ENCODE assay signal across 27 cellular contexts in genomic region chr4:52956691-52957090, GRCh38.
DNase-seq lines count a peak whose midpoint lies in the region; FAIRE-seq and TF ChIP-seq lines count a peak whose summit lies in the region.
"Had no signal": no experiment of that assay in that cellular context is flagged by ENCODE, and none has a peak within 500 bp of the region (broad histone marks: within the 10 kb centered on the region; RNA-seq: fewer than 3 reads in every experiment).

No MANE protein-coding gene starts in this region.

- no peaks in the 10 kb centered on the region for H3K36me3 Mint-ChIP-seq in nephron (ENCODE audit: low read depth)
- H3K36me3 Mint-ChIP-seq in CD8-positive, alpha-beta memory T cell: peaks cover 0 to 7% (median 5%) of the 10 kb centered on the region in 3 donors
- H3K36me3 Mint-ChIP-seq: activated CD4-positive, alpha-beta memory T cell treated with anti-CD3 and anti-CD28 coated beads for 36 hours had no signal

- no peaks in the 10 kb centered on the region for H3K27me3 ChIP-seq in PC-9 (ENCODE audit: insufficient read depth, low read depth)
- no peaks in the 10 kb centered on the region for H3K27me3 ChIP-seq in CD8-positive, alpha-beta memory T cell (ENCODE audit: insufficient read depth, low read length, poor library complexity, severe bottlenecking)
- H3K27me3 ChIP-seq: breast epithelium, esophagus muscularis mucosa, gastroesophageal sphincter, SJSA1, transverse colon had no signal

- no peak for TF ChIP-seq POLR2A in GM12892 (IDR thresholded peaks at IDR 0.05; ENCODE audit: low read depth, low read length)

- H3K9me2 ChIP-seq in PC-9 (ENCODE audit: insufficient read depth): no peaks in the 10 kb centered on the region

- DNase-seq in AG08395 (ENCODE audit: low spot score) (peak; percentile 36), GM03348 (ENCODE audit: low spot score) (peak; percentile 28), choroid plexus epithelial cell (ENCODE audit: low read depth) (peak; percentile 10), GM12892 (ENCODE audit: insufficient read length) (no peak), PC-9 (no peak), COLO829 (ENCODE audit: low spot score) (no peak)
- DNase-seq in CD8-positive, alpha-beta memory T cell: no peak
- DNase-seq: activated CD4-positive, alpha-beta memory T cell treated with anti-CD3 and anti-CD28 coated beads for 36 hours; activated CD8-positive, alpha-beta memory T cell treated with anti-CD3 and anti-CD28 coated beads, Interleukin-2, amount 50 U/mL, for 4 hours; activated naive CD4-positive, alpha-beta T cell treated with anti-CD3 and anti-CD28 coated beads, Interleukin-2, amount 10 ng/mL, durations not matched to agents 7 days and 5 days; Caco-2; effector memory CD4-positive, alpha-beta T cell; naive thymus-derived CD4-positive, alpha-beta T cell; NCI-H1048; stimulated activated CD4-positive, alpha-beta T cell treated with anti-CD3 and anti-CD28 coated beads, Interleukin-1b, Interleukin-23, amount 100 ng/mL, for 48 hours; stimulated activated CD8-positive, alpha-beta memory T cell treated with anti-CD3 and anti-CD28 coated beads, Interleukin-4, amount 100 ng/mL, for 48 hours had no signal

- no peak overlapping the region for H3K27ac ChIP-seq in PC-9
- no peak overlapping the region for H3K27ac ChIP-seq in CD8-positive, alpha-beta memory T cell (ENCODE audit: low read depth, low read length)
- H3K27ac ChIP-seq: A549, SJSA1 had no signal

- H3K4me3 Mint-ChIP-seq in nephron: no peak overlapping the region
- H3K4me3 Mint-ChIP-seq in CD8-positive, alpha-beta memory T cell: no peak overlapping the region
- H3K4me3 Mint-ChIP-seq: activated CD4-positive, alpha-beta memory T cell treated with anti-CD3 and anti-CD28 coated beads for 36 hours; activated naive CD4-positive, alpha-beta T cell treated with anti-CD3 and anti-CD28 coated beads, Interleukin-2, amount 10 ng/mL, durations not matched to agents 7 days and 5 days; activated T-helper 1 cell treated with anti-CD3 and anti-CD28 coated beads, Interleukin-12 subunit alpha, Interleukin-12 subunit beta, Interleukin-2, Interleukin-4 antibody, amounts not matched to agents 30 ng/mL and 10 ng/mL and 1 ng/mL, durations not matched to agents 14 hours and 24 hours and 36 hours; naive thymus-derived CD4-positive, alpha-beta T cell had no signal

- CTCF ChIA-PET in PC-9 (lab: Charles Lee): no interaction called here
- CTCF ChIA-PET in CD8-positive, alpha-beta memory T cell (lab: Charles Lee): no interaction called here

- H3K36me3 ChIP-seq in PC-9 (ENCODE audit: low read depth): no peaks in the 10 kb centered on the region
- no peaks in the 10 kb centered on the region for H3K36me3 ChIP-seq in CD8-positive, alpha-beta memory T cell (ENCODE audit: insufficient read depth, low read length)
- H3K36me3 ChIP-seq: breast epithelium, esophagus muscularis mucosa, gastroesophageal sphincter, SJSA1, transverse colon had no signal

- H3K27ac Mint-ChIP-seq in nephron: peak overlapping the region; percentile 96 to 98 (median 97)
- peak overlapping the region in 1 of 8 donors; percentile 59 for H3K27ac Mint-ChIP-seq in CD8-positive, alpha-beta memory T cell
- H3K27ac Mint-ChIP-seq: activated CD4-positive, alpha-beta memory T cell treated with anti-CD3 and anti-CD28 coated beads for 36 hours; activated naive CD4-positive, alpha-beta T cell treated with anti-CD3 and anti-CD28 coated beads, Interleukin-2, amount 10 ng/mL, durations not matched to agents 7 days and 5 days; activated T-helper 1 cell treated with anti-CD3 and anti-CD28 coated beads, Interleukin-12 subunit alpha, Interleukin-12 subunit beta, Interleukin-2, Interleukin-4 antibody, amounts not matched to agents 30 ng/mL and 10 ng/mL and 1 ng/mL, durations not matched to agents 14 hours and 24 hours and 36 hours; naive thymus-derived CD4-positive, alpha-beta T cell had no signal

- no peaks in the 10 kb centered on the region for H4K20me1 ChIP-seq in PC-9 (ENCODE audit: insufficient read depth)

- FAIRE-seq in GM12892 (lab: Jason Lieb, UNC): no peak
- FAIRE-seq: A549, colon, H1 had no signal

- H3K4me2 ChIP-seq in PC-9: no peak overlapping the region
- H3K4me2 ChIP-seq: A549, smooth muscle cell had no signal

- POLR2A ChIA-PET in PC-9 (lab: Charles Lee; ENCODE audit: unreplicated experiment): no interaction called here
- POLR2A ChIA-PET in CD8-positive, alpha-beta memory T cell (lab: Charles Lee): no interaction called here

- no peaks in the 10 kb centered on the region for H3F3A ChIP-seq in PC-9 (ENCODE audit: insufficient read depth, low read depth)

- peaks cover 92% of the 10 kb centered on the region for H3K4me1 Mint-ChIP-seq in nephron
- no peaks in the 10 kb centered on the region for H3K4me1 Mint-ChIP-seq in CD8-positive, alpha-beta memory T cell
- H3K4me1 Mint-ChIP-seq: activated naive CD4-positive, alpha-beta T cell treated with anti-CD3 and anti-CD28 coated beads, Interleukin-2, amount 10 ng/mL, durations not matched to agents 7 days and 5 days had no signal

- no peak overlapping the region for H2AFZ ChIP-seq in PC-9

- no peaks in the 10 kb centered on the region for H3K9me3 ChIP-seq in PC-9 (ENCODE audit: insufficient read depth, low read depth)
- no peaks in the 10 kb centered on the region for H3K9me3 ChIP-seq in CD8-positive, alpha-beta memory T cell (ENCODE audit: low read length)
- H3K9me3 ChIP-seq: A549, breast epithelium, Caco-2, esophagus muscularis mucosa, gastroesophageal sphincter, SJSA1, transverse colon had no signal

- no peaks in the 10 kb centered on the region for H3K9me3 Mint-ChIP-seq in nephron
- H3K9me3 Mint-ChIP-seq in CD8-positive, alpha-beta memory T cell: peaks cover 0 to 2% (median 0%) of the 10 kb centered on the region in 5 donors
- H3K9me3 Mint-ChIP-seq: activated CD4-positive, alpha-beta memory T cell treated with anti-CD3 and anti-CD28 coated beads for 36 hours; activated naive CD4-positive, alpha-beta T cell treated with anti-CD3 and anti-CD28 coated beads, Interleukin-2, amount 10 ng/mL, durations not matched to agents 7 days and 5 days; activated T-helper 1 cell treated with anti-CD3 and anti-CD28 coated beads, Interleukin-12 subunit alpha, Interleukin-12 subunit beta, Interleukin-2, Interleukin-4 antibody, amounts not matched to agents 30 ng/mL and 10 ng/mL and 1 ng/mL, durations not matched to agents 14 hours and 24 hours and 36 hours had no signal

- TF ChIP-seq CTCF in choroid plexus epithelial cell (conservative IDR thresholded peaks at IDR 0.05; ENCODE audit: low read depth, low read length) (no peak), nephron (IDR thresholded peaks at IDR 0.05; ENCODE audit: unreplicated experiment in 3 of 3) (no peak), PC-9 (conservative IDR thresholded peaks at IDR 0.05) (no peak)

- intact Hi-C loops in PC-9 (cut with micrococcal nuclease; ENCODE audit: unreplicated experiment): no loop called here

- BruUV-seq in PC-9 (replicated peaks; lab: Mats Ljungman, UMichigan): no TSS peak

- no peaks in the 10 kb centered on the region for H3K79me2 ChIP-seq in PC-9 (ENCODE audit: low read depth)

- no peaks in the 10 kb centered on the region for H3K27me3 Mint-ChIP-seq in nephron (ENCODE audit: low read depth)
- H3K27me3 Mint-ChIP-seq in CD8-positive, alpha-beta memory T cell: no peaks in the 10 kb centered on the region
- H3K27me3 Mint-ChIP-seq: activated CD4-positive, alpha-beta memory T cell treated with anti-CD3 and anti-CD28 coated beads for 36 hours; activated naive CD4-positive, alpha-beta T cell treated with anti-CD3 and anti-CD28 coated beads, Interleukin-2, amount 10 ng/mL, durations not matched to agents 7 days and 5 days; naive thymus-derived CD4-positive, alpha-beta T cell had no signal

- H3K4me3 ChIP-seq in choroid plexus epithelial cell (ENCODE audit: low read depth, low read length) (no peak overlapping the region), PC-9 (no peak overlapping the region)
- H3K4me3 ChIP-seq in CD8-positive, alpha-beta memory T cell (ENCODE audit: low read length): no peak overlapping the region
- H3K4me3 ChIP-seq: A549, breast epithelium, esophagus muscularis mucosa, gastroesophageal sphincter, SJSA1, smooth muscle cell, transverse colon had no signal

- H3K4me1 ChIP-seq in PC-9 (replicated peaks; ENCODE audit: insufficient read depth): no peaks in the 10 kb centered on the region
- no peaks in the 10 kb centered on the region for H3K4me1 ChIP-seq in CD8-positive, alpha-beta memory T cell (ENCODE audit: insufficient read depth, low read length)
- H3K4me1 ChIP-seq: A549, breast epithelium had no signal

Comparison
In these comparisons a context has a peak if more than half of its experiments do, and no peak if none do; other contexts are left out.
1. DNase-seq: peak in AG08395 (single experiment), GM03348 (single experiment) and choroid plexus epithelial cell (single experiment); none in GM12892 (single experiment), PC-9 (0 of 2), COLO829 (single experiment) and CD8-positive, alpha-beta memory T cell (0 of 5).